21 cellular contexts compared by ENCODE assay signal in genomic region chr5:74386571-74387334, GRCh38.
A peak's percentile ranks its signal among the peaks of the same experiment; 100 is the strongest.
DNase-seq lines count a peak whose midpoint lies in the region; ATAC-seq, FAIRE-seq and TF ChIP-seq lines count a peak whose summit lies in the region.
"Had no signal": no experiment of that assay in that cellular context is flagged by ENCODE, and none has a peak within 500 bp of the region (broad histone marks: within the 10 kb centered on the region; RNA-seq: fewer than 3 reads in every experiment).

No MANE protein-coding gene starts in this region.

- H3K27ac ChIP-seq in RWPE2 (ENCODE audit: poor library complexity, severe bottlenecking) = peak overlapping the region; percentile 65
- H3K27ac ChIP-seq: ascending aorta, spleen, transverse colon had no signal

- peak; percentile 94 for FAIRE-seq in H54 (lab: Jason Lieb, UNC)

- no peaks in the 10 kb centered on the region for H3K27me3 ChIP-seq in RWPE2 (ENCODE audit: insufficient read depth, poor library complexity, severe bottlenecking)
- H3K27me3 ChIP-seq: ascending aorta, spleen, transverse colon had no signal

- H3K36me3 ChIP-seq in RWPE2 (ENCODE audit: low read depth) = no peaks in the 10 kb centered on the region
- H3K36me3 ChIP-seq: ascending aorta, spleen, transverse colon had no signal

- DNase-seq in H54 (ENCODE audit: insufficient read length, low spot score) (peak; percentile 47), RWPE2 (ENCODE audit: low spot score) (no peak), fibroblast of mammary gland (ENCODE audit: low read depth) (peak; percentile 19), skeletal muscle cell (ENCODE audit: low read depth) (peak; percentile 25), retina (no peak), DMS79 (lab: John Stamatoyannopoulos, UW) (no peak)
- DNase-seq: activated gamma-delta T cell treated with Interleukin-2 at 50 U/mL for 16 hours; CD4-positive, CD25-positive, alpha-beta regulatory T cell; DMS79 treated with DMSO at 0.1 percent for 48 hours; hippocampal formation; NCI-H1417 treated with DMSO at 0.1 percent for 48 hours; SHP77; spleen; stimulated activated naive B cell treated with anti-CD40 and anti-IgM and Interleukin-4, amounts not matched to agents 10 μg/mL and 1 μg/mL and 100 μg/mL, for 72 hours; transverse colon had no signal

- H3K4me3 ChIP-seq in RWPE2 (ENCODE audit: severe bottlenecking) (no peak overlapping the region), fibroblast of mammary gland (ENCODE audit: control insufficient read depth, low read depth, low read length) (no peak overlapping the region), skeletal muscle cell (ENCODE audit: low read depth, low read length) (no peak overlapping the region)
- H3K4me3 ChIP-seq: ascending aorta, spleen, transverse colon had no signal

- no peak for TF ChIP-seq POLR2A in H54 (IDR thresholded peaks at IDR 0.05; ENCODE audit: low read depth, low read length)

- TF ChIP-seq CTCF in RWPE2 (IDR thresholded peaks at IDR 0.05; ENCODE audit: poor library complexity, severe bottlenecking) (peak; percentile 5), fibroblast of mammary gland (conservative IDR thresholded peaks at IDR 0.05; ENCODE audit: control insufficient read depth, insufficient read depth, low read depth, low read length) (no peak)

- H3K4me1 ChIP-seq in RWPE2 (ENCODE audit: insufficient read depth, poor library complexity, severe bottlenecking) = peaks cover 35% of the 10 kb centered on the region

- ATAC-seq in RWPE2 (ENCODE audit: low read depth) = peak; percentile 90
- ATAC-seq in GM21447 (IDR thresholded peaks at IDR 0.05; ENCODE audit: unreplicated experiment) = no peak
- no peak for ATAC-seq in GM18873 (IDR thresholded peaks at IDR 0.05; ENCODE audit: low FRiP score, unreplicated experiment)
- ATAC-seq: activated CD4-positive, CD25-positive, alpha-beta regulatory T cell treated with anti-CD3 and anti-CD28 coated beads, Interleukin-2, amount 50 U/mL, for 24 hours; esophagus mucosa; left lobe of liver; stimulated activated naive B cell treated with anti-CD40 and anti-IgM and Interleukin-4, amounts not matched to agents 10 μg/mL and 1 μg/mL and 100 μg/mL, for 72 hours had no signal

- no peaks in the 10 kb centered on the region for H3K9me3 ChIP-seq in RWPE2 (ENCODE audit: severe bottlenecking)
- H3K9me3 ChIP-seq: ascending aorta, spleen, transverse colon had no signal

Comparison
In these comparisons a context has a peak if more than half of its experiments do, and no peak if none do; other contexts are left out.
1. DNase-seq: peak in H54 (single experiment), fibroblast of mammary gland (single experiment) and skeletal muscle cell (single experiment); none in RWPE2 (single experiment), retina (single experiment) and DMS79 (single experiment).